ENCODE assay signal across 22 cellular contexts in the genomic region with DNA sequence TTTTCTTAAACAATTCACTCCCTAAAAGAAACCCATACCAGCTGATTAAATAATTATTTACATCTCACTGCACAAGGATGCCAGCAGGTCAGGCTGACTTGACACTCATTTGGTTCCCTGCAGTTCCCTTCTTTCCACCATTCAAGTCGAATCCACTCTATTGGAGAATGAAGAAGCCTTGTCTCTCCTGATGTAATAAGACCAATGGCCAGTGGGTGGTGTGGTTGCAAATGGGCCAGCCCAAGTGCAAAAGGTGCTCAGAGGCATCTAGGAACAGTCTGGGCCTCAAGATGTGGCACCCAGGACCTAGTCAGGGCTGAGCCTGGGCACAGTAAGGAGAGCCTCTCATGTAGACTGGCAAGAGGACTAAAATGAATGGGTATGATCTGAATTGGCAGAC. TPM values are rescaled to one million over a fixed set of nuclear protein-coding genes. Genes with fewer than 3 reads are reported as not detected.
A peak's percentile ranks its signal among the peaks of the same experiment; 100 is the strongest.
DNase-seq lines count a peak whose midpoint lies in the region; ATAC-seq and TF ChIP-seq lines count a peak whose summit lies in the region.
"Had no signal": no experiment of that assay in that cellular context is flagged by ENCODE, and none has a peak within 500 bp of the region (broad histone marks: within the 10 kb centered on the region; RNA-seq: fewer than 3 reads in every experiment).

No MANE protein-coding gene starts in this region.

- no peaks in the 10 kb centered on the region for H3K23me2 ChIP-seq in H9 (ENCODE audit: insufficient read length, low read depth, low read length, poor library complexity, severe bottlenecking)

- H2BK15ac ChIP-seq in H9 (ENCODE audit: low read depth, low read length): no peak overlapping the region

- ATAC-seq in left lobe of liver: peak; percentile 32
- no peak for ATAC-seq in GM18861 (IDR thresholded peaks at IDR 0.05; ENCODE audit: unreplicated experiment)
- no peak for ATAC-seq in T-helper 17 cell
- ATAC-seq: esophagus mucosa had no signal

- DNase-seq in DMS53 (lab: John Stamatoyannopoulos, UW): peak; percentile 21
- DNase-seq in DMS53 treated with DMSO at 0.1 percent for 48 hours (lab: John Stamatoyannopoulos, UW; ENCODE audit: unreplicated experiment): no peak
- peak; percentile 67 for DNase-seq in H9
- DNase-seq in SW480 (ENCODE audit: low spot score): peak; percentile 12
- no peak for DNase-seq in left lobe of liver (ENCODE audit: low spot score)
- no peak for DNase-seq in SK-N-DZ (ENCODE audit: low spot score)
- no peak for DNase-seq in T-helper 17 cell
- DNase-seq: activated CD4-positive, alpha-beta memory T cell treated with anti-CD3 and anti-CD28 coated beads, Interleukin-2, amount 10 ng/mL, durations not matched to agents 7 days and 5 days; activated naive CD4-positive, alpha-beta T cell; Calu3; HFFc6; hypothalamus; IMR-90; NCI-H2029; Peyer's patch; thyroid gland had no signal

- no peak overlapping the region for H3K23ac ChIP-seq in H9 (ENCODE audit: insufficient read length, low read depth, low read length)

- H3K36me3 Mint-ChIP-seq in H9 (ENCODE audit: insufficient read depth in 1 of 3, low read depth in 3 of 3) (no peaks in the 10 kb centered on the region), T-helper 17 cell (ENCODE audit: low read depth) (no peaks in the 10 kb centered on the region)

- no peaks in the 10 kb centered on the region; the same call in 1 of the 2 replicates for H3K27me3 ChIP-seq in H9 (ENCODE audit: insufficient read depth, low read length)
- H3K27me3 ChIP-seq: Peyer's patch, thyroid gland had no signal

- H3K18ac ChIP-seq in H9 (ENCODE audit: insufficient read length, low read depth, low read length): no peak overlapping the region

- H2AK5ac ChIP-seq in H9 (ENCODE audit: insufficient read length, low read length): no peak overlapping the region

- H3K27ac ChIP-seq in H9 (ENCODE audit: insufficient read length, low read depth, low read length): no peak overlapping the region
- H3K27ac ChIP-seq: Peyer's patch, thyroid gland had no signal

- H2BK20ac ChIP-seq in H9 (ENCODE audit: low read depth, low read length, poor library complexity, severe bottlenecking): no peak overlapping the region

- H4K5ac ChIP-seq in H9 (ENCODE audit: insufficient read length, low read depth, low read length): no peak overlapping the region

- H3K4me3 Mint-ChIP-seq in H9 (no peak overlapping the region), T-helper 17 cell (no peak overlapping the region)
- H3K4me3 Mint-ChIP-seq: activated CD4-positive, alpha-beta memory T cell treated with anti-CD3 and anti-CD28 coated beads, Interleukin-2, amount 10 ng/mL, durations not matched to agents 7 days and 5 days; central memory CD8-positive, alpha-beta T cell; HFFc6; T-helper 2 cell treated with Interferon-gamma antibody and Interleukin-4, amounts not matched to agents 5 μg/mL and 100 μg/mL, for 36 hours had no signal

- H3T11ph ChIP-seq in H9 (ENCODE audit: low read length): no peak overlapping the region

- H3K27ac Mint-ChIP-seq in H9 (no peak overlapping the region; a peak in 1 of 7 replicates), T-helper 17 cell (no peak overlapping the region)
- H3K27ac Mint-ChIP-seq: activated CD4-positive, alpha-beta memory T cell treated with anti-CD3 and anti-CD28 coated beads, Interleukin-2, amount 10 ng/mL, durations not matched to agents 7 days and 5 days; HFFc6; T-helper 2 cell treated with Interferon-gamma antibody and Interleukin-4, amounts not matched to agents 5 μg/mL and 100 μg/mL, for 36 hours had no signal

- H3K56ac ChIP-seq in H9 (ENCODE audit: insufficient read length, low read depth, low read length): no peak overlapping the region

- no peak overlapping the region for H3K14ac ChIP-seq in H9 (ENCODE audit: insufficient read depth, low read length)

- H2BK12ac ChIP-seq in H9 (ENCODE audit: insufficient read length, low read depth, low read length): no peak overlapping the region

- no peak overlapping the region for H4K91ac ChIP-seq in H9 (ENCODE audit: insufficient read length, low read depth, low read length)

- H3K4me2 ChIP-seq in H9 (ENCODE audit: insufficient read depth, insufficient read length, low read length): no peak overlapping the region

- H3K9ac ChIP-seq in H9 (ENCODE audit: extremely low read depth, insufficient read length, low read length): no peak overlapping the region

- no peaks in the 10 kb centered on the region for H3K79me1 ChIP-seq in H9 (ENCODE audit: insufficient read depth, low read depth, low read length, poor library complexity, severe bottlenecking)

- H2AFZ ChIP-seq in H9 (ENCODE audit: low read length): no peak overlapping the region

- no peaks in the 10 kb centered on the region for H3K79me2 ChIP-seq in H9 (ENCODE audit: insufficient read depth, low read length)

- WGBS in H9 (ENCODE audit: extremely low coverage, insufficient read length, low lambda C conversion rate): no CpG with 5 or more reads among the region's 1 CpG

- no peak overlapping the region for H2BK120ac ChIP-seq in H9 (ENCODE audit: low read depth, low read length, poor library complexity, severe bottlenecking)

- H2BK5ac ChIP-seq in H9 (ENCODE audit: insufficient read length, low read length): no peak overlapping the region

- no peaks in the 10 kb centered on the region for H3K9me3 ChIP-seq in H9 (ENCODE audit: control insufficient read depth, low read depth, low read length)
- no peaks in the 10 kb centered on the region for H3K9me3 ChIP-seq in T-helper 17 cell (ENCODE audit: control insufficient read depth, low read length, poor library complexity, severe bottlenecking)
- H3K9me3 ChIP-seq: Peyer's patch, thyroid gland had no signal

- no peak overlapping the region for H3K4ac ChIP-seq in H9 (ENCODE audit: low read depth, low read length)

- no peaks in the 10 kb centered on the region for H3K4me1 ChIP-seq in H9 (ENCODE audit: insufficient read depth, low read length)
- H3K4me1 ChIP-seq: Peyer's patch, thyroid gland had no signal

- no peak overlapping the region for H4K8ac ChIP-seq in H9 (replicated peaks; ENCODE audit: insufficient read length, low read depth, low read length)

- peaks cover 2 to 6% of the 10 kb centered on the region in 2 experiments; a peak in 1 of 4 replicates for H3K4me1 Mint-ChIP-seq in H9
- no peaks in the 10 kb centered on the region for H3K4me1 Mint-ChIP-seq in T-helper 17 cell
- H3K4me1 Mint-ChIP-seq: activated CD4-positive, alpha-beta memory T cell treated with anti-CD3 and anti-CD28 coated beads, Interleukin-2, amount 10 ng/mL, durations not matched to agents 7 days and 5 days; central memory CD8-positive, alpha-beta T cell had no signal

- H3K27me3 Mint-ChIP-seq in H9 (ENCODE audit: low read depth): peaks cover under 1% of the 10 kb centered on the region; the same call in 1 of the 2 replicates
- H3K27me3 Mint-ChIP-seq in T-helper 17 cell: no peaks in the 10 kb centered on the region
- H3K27me3 Mint-ChIP-seq: activated CD4-positive, alpha-beta memory T cell treated with anti-CD3 and anti-CD28 coated beads, Interleukin-2, amount 10 ng/mL, durations not matched to agents 7 days and 5 days had no signal

- TF ChIP-seq CTCF in H9 (conservative IDR thresholded peaks at IDR 0.05): peak; percentile 65

- no peaks in the 10 kb centered on the region for H4K20me1 ChIP-seq in H9 (ENCODE audit: control insufficient read depth, insufficient read depth, insufficient read length)

- no peaks in the 10 kb centered on the region; a peak in 1 of 5 replicates for H3K9me3 Mint-ChIP-seq in H9

RNA-seq across cellular contexts. Expression of a gene that starts 9.3 kb away (rescaled TPM):
- total RNA-seq in H9 (2021) (not detected in 2 replicates), left lobe of liver (not detected), T-helper 17 cell (not detected)
- not detected in 2 replicates for polyA plus RNA-seq in SK-N-DZ (2014; cell fraction: cytosol; rRNA removed)
- not detected in 2 replicates for polyA plus RNA-seq in SK-N-DZ (2014; cell fraction: nucleus; rRNA removed)
- total RNA-seq: A172; activated CD4-positive, alpha-beta memory T cell treated with anti-CD3 and anti-CD28 coated beads, Interleukin-2, amount 10 ng/mL, durations not matched to agents 7 days and 5 days; Calu3; esophagus mucosa; HFFc6; IMR-90; osteoblast; Peyer's patch; thyroid gland had no signal
- polyA plus RNA-seq: IMR-90 had no signal

Comparison
In these comparisons a context has a peak if more than half of its experiments do, and no peak if none do; other contexts are left out.
1. DNase-seq: peak in DMS53 (single experiment), H9 (single experiment) and SW480 (single experiment); none in DMS53 treated with DMSO at 0.1 percent for 48 hours (single experiment), left lobe of liver (single experiment), SK-N-DZ (single experiment) and T-helper 17 cell (0 of 3).